ENCODE assay signal across 18 cellular contexts in genomic region chr13:110132178-110132975, GRCh38.
DNase-seq lines count a peak whose midpoint lies in the region; ATAC-seq and TF ChIP-seq lines count a peak whose summit lies in the region.
"Had no signal": no experiment of that assay in that cellular context is flagged by ENCODE, and none has a peak within 500 bp of the region (broad histone marks: within the 10 kb centered on the region; RNA-seq: fewer than 3 reads in every experiment).

No MANE protein-coding gene starts in this region.

- H3K36me3 ChIP-seq in SK-N-SH (replicated peaks in 1 of 2; ENCODE audit: control insufficient read depth in 1 of 2, insufficient read depth in 2 of 2, low read length in 1 of 2) (no peaks in the 10 kb centered on the region), gastrocnemius medialis (no peaks in the 10 kb centered on the region)
- H3K36me3 ChIP-seq: lower lobe of right lung, neutrophil had no signal

- TF ChIP-seq CTCF in SK-N-SH (IDR thresholded peaks at IDR 0.05) (no peak), gastrocnemius medialis (IDR thresholded peaks at IDR 0.05 in 4 of 5, conservative IDR thresholded peaks at IDR 0.05 in 1 of 5) (no peak)

- H3K4me3 ChIP-seq in SK-N-SH (ENCODE audit: low read depth in 2 of 2, low read length in 1 of 2) (no peak overlapping the region), gastrocnemius medialis (no peak overlapping the region)
- H3K4me3 ChIP-seq: A549, lower lobe of right lung, testis had no signal

- POLR2A ChIA-PET in SK-N-SH (lab: Yijun Ruan, JAX) = no interaction called here

- no peak overlapping the region for H3K4me2 ChIP-seq in SK-N-SH
- H3K4me2 ChIP-seq: A549 had no signal

- no peak overlapping the region for H2AFZ ChIP-seq in SK-N-SH (ENCODE audit: low read depth)

- DNase-seq in SK-N-SH (peak; percentile 49), NCI-H146 (lab: John Stamatoyannopoulos, UW) (peak; percentile 91), gastrocnemius medialis (no peak), NCI-H2029 treated with DMSO at 0.1 percent for 48 hours (lab: John Stamatoyannopoulos, UW) (no peak), T-helper 2 cell (no peak)
- no peak for DNase-seq in stimulated activated CD4-positive, alpha-beta T cell treated with anti-CD3 and anti-CD28 coated beads, Interleukin-4, amount 100 ng/mL, for 4 hours
- DNase-seq: activated CD4-positive, alpha-beta T cell treated with anti-CD3 and anti-CD28 coated beads, Interleukin-2, amount 10 ng/mL, durations not matched to agents 7 days and 5 days; CD8-positive, alpha-beta memory T cell; dermis blood vessel endothelial cell; HCEC 1CT; lower lobe of right lung; RPMI8226; testis had no signal

- no peaks in the 10 kb centered on the region for H3K27me3 ChIP-seq in SK-N-SH (ENCODE audit: insufficient read depth)
- H3K27me3 ChIP-seq in gastrocnemius medialis = no peaks in the 10 kb centered on the region
- H3K27me3 ChIP-seq: neutrophil, testis had no signal

- H3K9me3 ChIP-seq in SK-N-SH (no peaks in the 10 kb centered on the region), gastrocnemius medialis (no peaks in the 10 kb centered on the region)
- H3K9me3 ChIP-seq: A549, lower lobe of right lung, neutrophil, testis had no signal

- no peak for TF ChIP-seq RAD21 in SK-N-SH (IDR thresholded peaks at IDR 0.05; ENCODE audit: low read length)

- in situ Hi-C loops in gastrocnemius medialis (cut with MboI; ENCODE audit: low sequenced_read_pairs in 4 of 4) = no loop called here

- no peaks in the 10 kb centered on the region for H3K79me2 ChIP-seq in SK-N-SH (ENCODE audit: insufficient read depth)

- no peak overlapping the region for H3K27ac ChIP-seq in SK-N-SH (ENCODE audit: low read depth in 2 of 2, low read length in 1 of 2)
- H3K27ac ChIP-seq in cingulate gyrus (ENCODE audit: low read depth, low read length) = peak overlapping the region; percentile 29
- peak overlapping the region; percentile 85 to 95 (median 89) for H3K27ac ChIP-seq in gastrocnemius medialis
- H3K27ac ChIP-seq: lower lobe of right lung, neutrophil, testis had no signal

- no peaks in the 10 kb centered on the region for H4K20me1 ChIP-seq in SK-N-SH (ENCODE audit: insufficient read depth)

- WGBS in SK-N-SH (ENCODE audit: low lambda C conversion rate) = 98% methylated on average over 10 of the region's 15 CpGs

- ATAC-seq in SK-N-SH treated with all-trans-retinoic acid at 6 μM for 48 hours (no peak), gastrocnemius medialis (no peak)
- ATAC-seq: A549; activated T-helper 17 cell treated with anti-CD3 and anti-CD28 coated beads, Interleukin-2, amount 50 U/mL, for 72 hours had no signal

- CTCF ChIA-PET in SK-N-SH (lab: Yijun Ruan, JAX) = interaction anchor here (0.6 to 1.2 kb wide), 6 partner anchors 12 to 1171 kb away, joined by 3 to 5 read pairs (median 3); no protein-coding TSS in a partner anchor

- no peaks in the 10 kb centered on the region for H3K9me2 ChIP-seq in SK-N-SH

- intact Hi-C loops in gastrocnemius medialis (cut with DNase I; ENCODE audit: low total_unique reads) = loop anchor here (10.0 kb wide), 1 partner anchor 888 kb away; no protein-coding TSS in a partner anchor

- TF ChIP-seq EP300 in SK-N-SH (IDR thresholded peaks at IDR 0.05; ENCODE audit: borderline replicate concordance in 1 of 2, low read depth in 1 of 2, low read length in 1 of 2) = no peak

- H3K9ac ChIP-seq in SK-N-SH = no peak overlapping the region

- peaks cover 6% of the 10 kb centered on the region for H3F3A ChIP-seq in SK-N-SH (replicated peaks; ENCODE audit: insufficient read depth)

- no peak for TF ChIP-seq POLR2A in gastrocnemius medialis (IDR thresholded peaks at IDR 0.05)

- H3K4me1 ChIP-seq in SK-N-SH (ENCODE audit: control insufficient read depth in 1 of 2, insufficient read depth in 2 of 2, low read depth in 1 of 2, low read length in 1 of 2) = peaks cover 0 to 10% of the 10 kb centered on the region in 2 experiments; a peak in 3 of 4 replicates
- peaks cover 51 to 53% of the 10 kb centered on the region in 2 donors for H3K4me1 ChIP-seq in gastrocnemius medialis

TF ChIP-seq in SK-N-SH, 30 proteins besides CTCF, POLR2A, EP300 and RAD21:
- no peak for TF ChIP-seq YY1 (IDR thresholded peaks at IDR 0.05; ENCODE audit: low read depth)
- no peak for TF ChIP-seq GABPA (IDR thresholded peaks at IDR 0.05; ENCODE audit: low read depth)
- no peak for TF ChIP-seq FOXJ3 (CRISPR knock-in tag; IDR thresholded peaks at IDR 0.05)
- TF ChIP-seq USF2 (IDR thresholded peaks at IDR 0.05; ENCODE audit: borderline replicate concordance, low read depth, low read length) = no peak
- TF ChIP-seq TEAD4 (IDR thresholded peaks at IDR 0.05; ENCODE audit: borderline replicate concordance, insufficient read depth) = no peak
- TF ChIP-seq RFX5 (IDR thresholded peaks at IDR 0.05; ENCODE audit: low read length) = no peak

TF ChIP-seq in SK-N-SH treated with all-trans-retinoic acid at 6 μM for 48 hours, 23 proteins besides CTCF, POLR2A, EP300 and RAD21 (continues in another document):
- TF ChIP-seq ARNTL (CRISPR knock-in tag; IDR thresholded peaks at IDR 0.05; ENCODE audit: borderline replicate concordance, low read depth) (no peak), ZC3H10 (CRISPR knock-in tag; IDR thresholded peaks at IDR 0.05) (no peak), ISL1 (CRISPR knock-in tag; IDR thresholded peaks at IDR 0.05) (no peak), PATZ1 (CRISPR knock-in tag; IDR thresholded peaks at IDR 0.05; ENCODE audit: borderline replicate concordance) (no peak), ZNF70 (CRISPR knock-in tag; IDR thresholded peaks at IDR 0.05) (no peak), ESRRG (CRISPR knock-in tag; IDR thresholded peaks at IDR 0.05) (no peak), ZNF8 (CRISPR knock-in tag; IDR thresholded peaks at IDR 0.05) (no peak), OSR1 (CRISPR knock-in tag; IDR thresholded peaks at IDR 0.05) (no peak), PPARA (CRISPR knock-in tag; IDR thresholded peaks at IDR 0.05; ENCODE audit: borderline replicate concordance) (no peak), ZNF565 (CRISPR knock-in tag; conservative IDR thresholded peaks at IDR 0.05; ENCODE audit: low read depth) (no peak), TOX (CRISPR knock-in tag; IDR thresholded peaks at IDR 0.05; ENCODE audit: borderline replicate concordance) (no peak), SNAI2 (CRISPR knock-in tag; IDR thresholded peaks at IDR 0.05) (no peak), TCF4 (CRISPR knock-in tag; IDR thresholded peaks at IDR 0.05; ENCODE audit: borderline replicate concordance) (no peak), CSDC2 (CRISPR knock-in tag; IDR thresholded peaks at IDR 0.05) (no peak), POU6F1 (CRISPR knock-in tag; IDR thresholded peaks at IDR 0.05; ENCODE audit: borderline replicate concordance, low read depth) (no peak), ZFP3 (CRISPR knock-in tag; IDR thresholded peaks at IDR 0.05) (no peak), RARB (CRISPR knock-in tag; IDR thresholded peaks at IDR 0.05) (no peak)
- TF ChIP-seq, protein P1, sequence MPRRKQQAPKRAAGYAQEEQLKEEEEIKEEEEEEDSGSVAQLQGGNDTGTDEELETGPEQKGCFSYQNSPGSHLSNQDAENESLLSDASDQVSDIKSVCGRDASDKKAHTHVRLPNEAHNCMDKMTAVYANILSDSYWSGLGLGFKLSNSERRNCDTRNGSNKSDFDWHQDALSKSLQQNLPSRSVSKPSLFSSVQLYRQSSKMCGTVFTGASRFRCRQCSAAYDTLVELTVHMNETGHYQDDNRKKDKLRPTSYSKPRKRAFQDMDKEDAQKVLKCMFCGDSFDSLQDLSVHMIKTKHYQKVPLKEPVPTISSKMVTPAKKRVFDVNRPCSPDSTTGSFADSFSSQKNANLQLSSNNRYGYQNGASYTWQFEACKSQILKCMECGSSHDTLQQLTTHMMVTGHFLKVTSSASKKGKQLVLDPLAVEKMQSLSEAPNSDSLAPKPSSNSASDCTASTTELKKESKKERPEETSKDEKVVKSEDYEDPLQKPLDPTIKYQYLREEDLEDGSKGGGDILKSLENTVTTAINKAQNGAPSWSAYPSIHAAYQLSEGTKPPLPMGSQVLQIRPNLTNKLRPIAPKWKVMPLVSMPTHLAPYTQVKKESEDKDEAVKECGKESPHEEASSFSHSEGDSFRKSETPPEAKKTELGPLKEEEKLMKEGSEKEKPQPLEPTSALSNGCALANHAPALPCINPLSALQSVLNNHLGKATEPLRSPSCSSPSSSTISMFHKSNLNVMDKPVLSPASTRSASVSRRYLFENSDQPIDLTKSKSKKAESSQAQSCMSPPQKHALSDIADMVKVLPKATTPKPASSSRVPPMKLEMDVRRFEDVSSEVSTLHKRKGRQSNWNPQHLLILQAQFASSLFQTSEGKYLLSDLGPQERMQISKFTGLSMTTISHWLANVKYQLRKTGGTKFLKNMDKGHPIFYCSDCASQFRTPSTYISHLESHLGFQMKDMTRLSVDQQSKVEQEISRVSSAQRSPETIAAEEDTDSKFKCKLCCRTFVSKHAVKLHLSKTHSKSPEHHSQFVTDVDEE (CRISPR knock-in tag; IDR thresholded peaks at IDR 0.05) = no peak

Comparison
In these comparisons a context has a peak if more than half of its experiments do, and no peak if none do; other contexts are left out.
1. DNase-seq: peak in SK-N-SH (single experiment) and NCI-H146 (single experiment); none in gastrocnemius medialis (0 of 2), NCI-H2029 treated with DMSO at 0.1 percent for 48 hours (single experiment), T-helper 2 cell (0 of 5) and stimulated activated CD4-positive, alpha-beta T cell treated with anti-CD3 and anti-CD28 coated beads, Interleukin-4, amount 100 ng/mL, for 4 hours (0 of 2).
2. H3K27ac ChIP-seq: peak in cingulate gyrus (single experiment) and gastrocnemius medialis (4 of 4); none in SK-N-SH (0 of 2).